Comparison of ENCODE assay signal across 21 cellular contexts in the genomic region with DNA sequence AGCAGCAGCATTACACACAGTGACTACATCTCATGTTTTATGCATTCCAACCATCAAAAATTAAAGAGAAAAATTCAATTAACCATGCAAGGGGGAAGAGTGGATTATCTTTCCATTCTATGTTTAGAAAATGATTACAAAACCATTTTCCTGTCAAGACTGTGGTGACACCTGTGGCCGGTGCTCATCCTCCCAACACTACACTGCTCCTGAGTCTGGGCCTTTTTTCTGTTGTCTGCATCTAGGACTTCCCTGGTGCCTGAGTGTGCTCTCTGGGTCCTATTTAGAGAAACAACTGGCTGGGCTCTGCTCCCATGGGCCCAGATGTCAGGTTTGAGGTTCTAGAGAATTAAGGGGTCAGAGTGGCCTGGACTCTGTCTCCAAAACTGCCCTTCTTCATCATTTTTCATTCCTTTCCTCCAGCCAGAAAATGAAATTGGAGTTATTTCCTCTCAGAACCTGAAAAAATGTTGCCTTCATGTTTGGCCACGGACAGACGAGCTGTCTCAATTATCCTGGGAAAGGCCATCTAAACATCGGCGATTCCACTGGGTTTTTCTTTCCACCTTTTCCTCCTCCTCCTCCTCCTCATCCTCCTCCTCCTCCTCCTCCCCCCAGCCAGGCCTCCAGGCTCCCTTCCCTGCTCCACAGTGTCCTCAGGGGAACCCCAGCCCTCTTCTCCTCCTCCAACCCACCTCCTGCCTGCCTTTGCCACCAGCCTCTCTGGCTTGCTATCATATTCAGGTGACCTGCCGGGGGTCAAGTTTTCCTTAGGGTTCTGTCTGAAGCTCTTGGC. TPM values are rescaled to one million over a fixed set of nuclear protein-coding genes. Genes with fewer than 3 reads are reported as not detected.
"Had no signal": no experiment of that assay in that cellular context is flagged by ENCODE, and none has a peak within 500 bp of the region (broad histone marks: within the 10 kb centered on the region; RNA-seq: fewer than 3 reads in every experiment).

No MANE protein-coding gene starts in this region.

- H3K36me3 Mint-ChIP-seq: activated naive CD4-positive, alpha-beta T cell treated with anti-CD3 and anti-CD28 coated beads, Interleukin-2, amount 50 U/mL, for 24 hours; naive thymus-derived CD8-positive, alpha-beta T cell had no signal

- H3K4me1 Mint-ChIP-seq: activated CD4-positive, alpha-beta memory T cell treated with anti-CD3 and anti-CD28 coated beads, Interleukin-2, amount 10 ng/mL, durations not matched to agents 7 days and 5 days; activated CD4-positive, alpha-beta T cell treated with anti-CD3 and anti-CD28 coated beads for 36 hours; activated naive CD4-positive, alpha-beta T cell treated with anti-CD3 and anti-CD28 coated beads, Interleukin-2, amount 50 U/mL, for 24 hours; naive thymus-derived CD8-positive, alpha-beta T cell had no signal

- H3K36me3 ChIP-seq: cardiac muscle cell, gastroesophageal sphincter, transverse colon, WERI-Rb-1 had no signal

- H3K4me1 ChIP-seq: transverse colon had no signal

- H3K27me3 Mint-ChIP-seq: activated naive CD4-positive, alpha-beta T cell treated with anti-CD3 and anti-CD28 coated beads, Interleukin-2, amount 50 U/mL, for 24 hours had no signal

- H3K4me3 Mint-ChIP-seq: activated CD4-positive, alpha-beta memory T cell treated with anti-CD3 and anti-CD28 coated beads, Interleukin-2, amount 10 ng/mL, durations not matched to agents 7 days and 5 days; activated CD4-positive, alpha-beta T cell treated with anti-CD3 and anti-CD28 coated beads for 36 hours; activated naive CD4-positive, alpha-beta T cell treated with anti-CD3 and anti-CD28 coated beads, Interleukin-2, amount 50 U/mL, for 24 hours; activated T-cell treated with anti-CD3 and anti-CD28 coated beads, Interleukin-2, amount 50 U/mL, for 4 hours; naive thymus-derived CD8-positive, alpha-beta T cell; T-helper 17 cell had no signal

- H3K4me2 ChIP-seq: smooth muscle cell had no signal

- H3K27me3 ChIP-seq: cardiac muscle cell, gastroesophageal sphincter, transverse colon had no signal

- ATAC-seq: activated CD4-positive, alpha-beta T cell treated with anti-CD3 and anti-CD28 coated beads for 36 hours; activated T-cell treated with anti-CD3 and anti-CD28 coated beads, Interleukin-2, amount 50 U/mL, for 4 hours; gastroesophageal sphincter; left lobe of liver; mucosa of descending colon; naive thymus-derived CD8-positive, alpha-beta T cell; T-helper 17 cell had no signal

- H3K27ac Mint-ChIP-seq: activated CD4-positive, alpha-beta memory T cell treated with anti-CD3 and anti-CD28 coated beads, Interleukin-2, amount 10 ng/mL, durations not matched to agents 7 days and 5 days; activated CD4-positive, alpha-beta T cell treated with anti-CD3 and anti-CD28 coated beads for 36 hours; activated naive CD4-positive, alpha-beta T cell treated with anti-CD3 and anti-CD28 coated beads, Interleukin-2, amount 50 U/mL, for 24 hours; naive thymus-derived CD8-positive, alpha-beta T cell; T-helper 17 cell had no signal

- H3K9me3 Mint-ChIP-seq: activated CD4-positive, alpha-beta memory T cell treated with anti-CD3 and anti-CD28 coated beads, Interleukin-2, amount 10 ng/mL, durations not matched to agents 7 days and 5 days; activated naive CD4-positive, alpha-beta T cell treated with anti-CD3 and anti-CD28 coated beads, Interleukin-2, amount 50 U/mL, for 24 hours; activated T-cell treated with anti-CD3 and anti-CD28 coated beads, Interleukin-2, amount 50 U/mL, for 4 hours; naive thymus-derived CD8-positive, alpha-beta T cell had no signal

- DNase-seq: activated CD4-positive, alpha-beta memory T cell treated with anti-CD3 and anti-CD28 coated beads, Interleukin-2, amount 10 ng/mL, durations not matched to agents 7 days and 5 days; activated CD4-positive, alpha-beta T cell treated with anti-CD3 and anti-CD28 coated beads for 36 hours; activated effector memory CD4-positive, alpha-beta T cell treated with Interleukin-2 at 50 U/mL for 16 hours; activated T-cell treated with anti-CD3 and anti-CD28 coated beads, Interleukin-2, amount 50 U/mL, for 4 hours; erythroblast; mucosa of descending colon; naive thymus-derived CD8-positive, alpha-beta T cell; nucleus accumbens; stimulated activated CD4-positive, alpha-beta T cell treated with anti-CD3 and anti-CD28 coated beads, Interleukin-4, amount 100 ng/mL, for 4 hours; stimulated activated CD8-positive, alpha-beta memory T cell treated with anti-CD3 and anti-CD28 coated beads, Interleukin-4, amount 100 ng/mL, for 48 hours; stimulated activated naive CD4-positive, alpha-beta T cell treated with Interleukin-2 at 50 U/mL for 16 hours; substantia nigra; T-helper 17 cell; transverse colon; WERI-Rb-1 had no signal

- H3K4me3 ChIP-seq: cardiac muscle cell, gastroesophageal sphincter, mucosa of descending colon, smooth muscle cell, transverse colon had no signal

- H3K9me3 ChIP-seq: gastroesophageal sphincter, mucosa of descending colon, transverse colon had no signal

- H3K27ac ChIP-seq: cardiac muscle cell, transverse colon, WERI-Rb-1 had no signal

RNA-seq across cellular contexts. Expression of gene ARSI, which starts 11.4 kb away (rescaled TPM):
- total RNA-seq: activated CD4-positive, alpha-beta memory T cell treated with anti-CD3 and anti-CD28 coated beads, Interleukin-2, amount 10 ng/mL, durations not matched to agents 7 days and 5 days; activated CD4-positive, alpha-beta T cell treated with anti-CD3 and anti-CD28 coated beads for 36 hours; activated T-cell treated with anti-CD3 and anti-CD28 coated beads, Interleukin-2, amount 50 U/mL, for 4 hours; lung microvascular endothelial cell; naive thymus-derived CD8-positive, alpha-beta T cell; T-helper 17 cell had no signal
- polyA plus RNA-seq: naive thymus-derived CD8-positive, alpha-beta T cell had no signal

RNA-seq across cellular contexts. Expression of gene CAMK2A, which starts 24.5 kb away (rescaled TPM):
- total RNA-seq: activated CD4-positive, alpha-beta memory T cell treated with anti-CD3 and anti-CD28 coated beads, Interleukin-2, amount 10 ng/mL, durations not matched to agents 7 days and 5 days; activated CD4-positive, alpha-beta T cell treated with anti-CD3 and anti-CD28 coated beads for 36 hours; activated T-cell treated with anti-CD3 and anti-CD28 coated beads, Interleukin-2, amount 50 U/mL, for 4 hours; left lobe of liver; lung microvascular endothelial cell; naive thymus-derived CD8-positive, alpha-beta T cell; T-helper 17 cell had no signal
- polyA plus RNA-seq: naive thymus-derived CD8-positive, alpha-beta T cell had no signal
